Comparison of ENCODE assay signal across 2 cellular contexts in the genomic region with DNA sequence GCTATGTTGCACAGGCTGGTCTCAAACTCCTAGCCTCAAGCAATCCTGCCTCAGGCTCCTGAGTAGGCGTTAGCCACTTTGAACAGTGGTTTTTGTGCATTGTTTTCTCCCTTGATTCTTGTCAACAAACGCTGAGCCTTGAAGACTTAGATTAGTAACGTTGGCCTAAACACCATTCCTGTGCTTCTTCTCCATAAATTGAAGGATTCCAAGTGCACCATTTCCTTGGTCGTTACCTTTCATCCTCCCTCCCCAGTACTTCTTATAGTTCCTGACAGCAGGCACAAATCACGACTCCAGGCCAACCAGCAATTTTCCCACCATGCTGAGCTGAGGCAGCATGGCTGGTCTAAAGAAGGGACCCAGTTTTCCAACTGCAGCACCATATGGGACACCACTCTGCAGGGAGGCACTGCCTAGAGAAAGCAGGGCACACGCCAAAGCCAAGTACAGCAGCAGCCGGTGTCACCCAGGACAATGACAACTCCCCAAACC.
A peak's percentile ranks its signal among the peaks of the same experiment; 100 is the strongest.
TF ChIP-seq lines count a peak whose summit lies in the region.

No MANE protein-coding gene starts in this region.

TF ChIP-seq in GM23338, 12 proteins besides CTCF, POLR2A, EP300 and RAD21:
- TF ChIP-seq POLR2AphosphoS5 (IDR thresholded peaks at IDR 0.05; ENCODE audit: low read depth) (peak; percentile 14; the same call in 1 of the 2 replicates), ZNF114 (CRISPR knock-in tag; IDR thresholded peaks at IDR 0.05) (no peak)
TF ChIP-seq in GM23338: peak in this region for 1.

TF ChIP-seq in GM12878, 131 proteins besides CTCF, POLR2A, EP300 and RAD21:
- TF ChIP-seq, protein P1, sequence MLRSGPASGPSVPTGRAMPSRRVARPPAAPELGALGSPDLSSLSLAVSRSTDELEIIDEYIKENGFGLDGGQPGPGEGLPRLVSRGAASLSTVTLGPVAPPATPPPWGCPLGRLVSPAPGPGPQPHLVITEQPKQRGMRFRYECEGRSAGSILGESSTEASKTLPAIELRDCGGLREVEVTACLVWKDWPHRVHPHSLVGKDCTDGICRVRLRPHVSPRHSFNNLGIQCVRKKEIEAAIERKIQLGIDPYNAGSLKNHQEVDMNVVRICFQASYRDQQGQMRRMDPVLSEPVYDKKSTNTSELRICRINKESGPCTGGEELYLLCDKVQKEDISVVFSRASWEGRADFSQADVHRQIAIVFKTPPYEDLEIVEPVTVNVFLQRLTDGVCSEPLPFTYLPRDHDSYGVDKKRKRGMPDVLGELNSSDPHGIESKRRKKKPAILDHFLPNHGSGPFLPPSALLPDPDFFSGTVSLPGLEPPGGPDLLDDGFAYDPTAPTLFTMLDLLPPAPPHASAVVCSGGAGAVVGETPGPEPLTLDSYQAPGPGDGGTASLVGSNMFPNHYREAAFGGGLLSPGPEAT (IDR thresholded peaks at IDR 0.05; ENCODE audit: low read depth), result no peak
- TF ChIP-seq RB1 (IDR thresholded peaks at IDR 0.05; ENCODE audit: borderline replicate concordance) (no peak), NFIC (IDR thresholded peaks at IDR 0.05; ENCODE audit: low read depth, low read length) (0 out of 2 replicates have a peak, but pooled peaks have one; percentile 15), YY1 (IDR thresholded peaks at IDR 0.05; ENCODE audit: low read depth, low read length) (no peak), ELK1 (IDR thresholded peaks at IDR 0.05; ENCODE audit: low read depth, low read length) (no peak), POLR2AphosphoS2 (IDR thresholded peaks at IDR 0.05; ENCODE audit: low read depth, low read length) (no peak), BRCA1 (IDR thresholded peaks at IDR 0.05; ENCODE audit: low read depth, low read length) (no peak), ATF7 (IDR thresholded peaks at IDR 0.05; ENCODE audit: low read depth) (no peak), ZNF687 (IDR thresholded peaks at IDR 0.05) (no peak)
